Comparison of ENCODE assay signal across 21 cellular contexts in genomic region chr3:184384342-184384741, GRCh38. TPM values are rescaled to one million over a fixed set of nuclear protein-coding genes. Genes with fewer than 3 reads are reported as not detected.
DNase-seq lines count a peak whose midpoint lies in the region; ATAC-seq, FAIRE-seq and TF ChIP-seq lines count a peak whose summit lies in the region.
"Had no signal": no experiment of that assay in that cellular context is flagged by ENCODE, and none has a peak within 500 bp of the region (broad histone marks: within the 10 kb centered on the region; RNA-seq: fewer than 3 reads in every experiment).

No MANE protein-coding gene starts in this region.

- no peak for ATAC-seq in HG02571 (IDR thresholded peaks at IDR 0.05; ENCODE audit: unreplicated experiment)
- ATAC-seq in T-cell (replicated peaks in 1 of 4): no peak
- ATAC-seq: HepG2 had no signal

- H3K4me1 Mint-ChIP-seq in T-cell: peaks cover 6 to 11% (median 6%) of the 10 kb centered on the region in 3 donors

- H3K27ac Mint-ChIP-seq in T-cell: no peak overlapping the region
- H3K27ac Mint-ChIP-seq: CD4-positive, CD25-positive, alpha-beta regulatory T cell; CD8-positive, alpha-beta memory T cell; IgD-negative memory B cell had no signal

- H3F3A ChIP-seq in GM23248 (ENCODE audit: insufficient read depth): no peaks in the 10 kb centered on the region

- H3K4me1 ChIP-seq in HEK293 (ENCODE audit: control insufficient read depth, insufficient read depth, low read length): no peaks in the 10 kb centered on the region
- H3K4me1 ChIP-seq in osteoblast (ENCODE audit: insufficient read depth, low read length): no peaks in the 10 kb centered on the region
- H3K4me1 ChIP-seq in GM23248 (ENCODE audit: insufficient read depth): no peaks in the 10 kb centered on the region

- H3K4me3 ChIP-seq in HEK293 (ENCODE audit: low read depth, low read length): no peak overlapping the region
- no peak overlapping the region for H3K4me3 ChIP-seq in osteoblast (ENCODE audit: insufficient read depth, low read length)
- no peak overlapping the region for H3K4me3 ChIP-seq in GM23248
- H3K4me3 ChIP-seq: HAP-1 had no signal

- POLR2A ChIA-PET in HEK293 (lab: Yijun Ruan, JAX): interaction anchor here (0.8 to 1.3 kb wide), 2 partner anchors 9 to 12 kb away, joined by 3 read pairs; no protein-coding TSS in a partner anchor
- POLR2A ChIA-PET in T-cell (lab: Charles Lee): no interaction called here

- no peaks in the 10 kb centered on the region for H3K9me3 Mint-ChIP-seq in T-cell
- H3K9me3 Mint-ChIP-seq: CD8-positive, alpha-beta memory T cell; IgD-negative memory B cell had no signal

- TF ChIP-seq POLR2A in GM12891 (IDR thresholded peaks at IDR 0.05; ENCODE audit: low read depth, low read length): no peak

- H3K9me3 ChIP-seq in HEK293 (ENCODE audit: control insufficient read depth, insufficient read depth, low read depth, low read length) (no peaks in the 10 kb centered on the region), osteoblast (ENCODE audit: low read depth, low read length) (no peaks in the 10 kb centered on the region), GM23248 (ENCODE audit: low read depth) (no peaks in the 10 kb centered on the region)
- H3K9me3 ChIP-seq: BE2C, HAP-1 had no signal

- H3K36me3 ChIP-seq in HEK293 (ENCODE audit: control insufficient read depth in 2 of 2, insufficient read depth in 1 of 2, low read length in 2 of 2) (peaks cover 0 to 29% of the 10 kb centered on the region in 2 experiments; a peak in 1 of 3 replicates), osteoblast (ENCODE audit: insufficient read depth, low read length) (no peaks in the 10 kb centered on the region), GM23248 (ENCODE audit: low read depth) (no peaks in the 10 kb centered on the region)
- H3K36me3 ChIP-seq: BE2C, HAP-1 had no signal

- no peaks in the 10 kb centered on the region for H3K36me3 Mint-ChIP-seq in T-cell
- H3K36me3 Mint-ChIP-seq: CD4-positive, CD25-positive, alpha-beta regulatory T cell; CD8-positive, alpha-beta memory T cell had no signal

- DNase-seq in osteoblast (ENCODE audit: insufficient read length, low spot score, missing footprints): peak; percentile 85
- no peak for DNase-seq in GM23248
- no peak for DNase-seq in T-cell
- DNase-seq in GM12891 (ENCODE audit: insufficient read length, low spot score): no peak
- DNase-seq: ACHN; BE2C; C1 segment of cervical spinal cord; CD4-positive, CD25-positive, alpha-beta regulatory T cell; CD8-positive, alpha-beta memory T cell; COR-L47; GDM1; KG1 had no signal

- TF ChIP-seq CTCF in HEK293 (tag by site-specific recombination; IDR thresholded peaks at IDR 0.05) (no peak), osteoblast (IDR thresholded peaks at IDR 0.05; ENCODE audit: extremely low read depth, low read depth, low read length) (no peak)

- CTCF ChIA-PET in HEK293 (lab: Yijun Ruan, JAX): interaction anchor here (2.4 kb wide), 1 partner anchor 13 kb away, joined by 8 read pairs; no protein-coding TSS in a partner anchor
- CTCF ChIA-PET in T-cell (lab: Charles Lee): no interaction called here

- no peaks in the 10 kb centered on the region for H3K9me2 ChIP-seq in GM23248 (ENCODE audit: insufficient read depth)

- no peak overlapping the region for H2AFZ ChIP-seq in osteoblast (ENCODE audit: low read length)
- H2AFZ ChIP-seq in GM23248: no peak overlapping the region

- in situ Hi-C loops in GM23248 (cut with MboI): no loop called here

- no peak for FAIRE-seq in GM12891 (lab: Jason Lieb, UNC)
- FAIRE-seq: A204.1, D721Med, H1, HepG2 had no signal

- no peak overlapping the region for H3K9ac ChIP-seq in GM23248

- H3K27me3 ChIP-seq in osteoblast (ENCODE audit: insufficient read depth, low read length) (peaks cover 26% of the 10 kb centered on the region), GM23248 (replicated peaks; ENCODE audit: insufficient read depth) (peaks cover 23% of the 10 kb centered on the region)

- H3K27ac ChIP-seq in HEK293 (ENCODE audit: extremely low read depth, low read depth, low read length) (no peak overlapping the region), cingulate gyrus (ENCODE audit: low read depth, low read length) (peak overlapping the region; percentile 65), osteoblast (ENCODE audit: low read depth, low read length) (no peak overlapping the region), GM23248 (no peak overlapping the region)

- H3K4me2 ChIP-seq in osteoblast (ENCODE audit: insufficient read depth, low read length) (no peak overlapping the region), GM23248 (ENCODE audit: unreplicated experiment) (no peak overlapping the region)

- H3K27me3 Mint-ChIP-seq in T-cell: peaks cover 27 to 56% of the 10 kb centered on the region in 2 donors

- WGBS in GM23248 (ENCODE audit: low coverage in 1 of 2, low lambda C conversion rate in 2 of 2, missing lambda C conversion rate in 2 of 2), 2 experiments: 72 to 77% methylated on average over 9 of the region's 9 CpGs

- H3K79me2 ChIP-seq in osteoblast (ENCODE audit: insufficient read depth, low read length) (no peaks in the 10 kb centered on the region), GM23248 (ENCODE audit: insufficient read depth) (no peaks in the 10 kb centered on the region)

- H3K4me3 Mint-ChIP-seq in T-cell: no peak overlapping the region
- H3K4me3 Mint-ChIP-seq: CD4-positive, CD25-positive, alpha-beta regulatory T cell; IgD-negative memory B cell had no signal

- H4K20me1 ChIP-seq in osteoblast (ENCODE audit: insufficient read depth, low read length) (no peaks in the 10 kb centered on the region), GM23248 (ENCODE audit: insufficient read depth) (no peaks in the 10 kb centered on the region)

TF ChIP-seq in HEK293, 187 proteins besides CTCF, POLR2A, EP300 and RAD21:
- TF ChIP-seq ZFHX2 (tag by site-specific recombination; conservative IDR thresholded peaks at IDR 0.05): peak; percentile 53
- TF ChIP-seq ZNF529 (tag by site-specific recombination; IDR thresholded peaks at IDR 0.05; ENCODE audit: insufficient replicate concordance): no peak
- no peak for TF ChIP-seq BCL6B (tag by site-specific recombination; IDR thresholded peaks at IDR 0.05)
- TF ChIP-seq EGR2 (tag by site-specific recombination; IDR thresholded peaks at IDR 0.05; ENCODE audit: low read depth): peak; percentile 66

TF ChIP-seq in GM12891, 5 proteins besides CTCF, POLR2A, EP300 and RAD21:
- no peak for TF ChIP-seq POU2F2 (IDR thresholded peaks at IDR 0.05; ENCODE audit: low read depth, low read length)
- no peak for TF ChIP-seq POLR2AphosphoS5 (IDR thresholded peaks at IDR 0.05; ENCODE audit: low read depth, low read length)
- no peak for TF ChIP-seq TAF1 (IDR thresholded peaks at IDR 0.05; ENCODE audit: low read depth, low read length)
- TF ChIP-seq SPI1 (IDR thresholded peaks at IDR 0.05; ENCODE audit: low read depth, low read length): no peak
- TF ChIP-seq PAX5 (IDR thresholded peaks at IDR 0.05; ENCODE audit: insufficient read depth, low read length, severe bottlenecking): no peak

RNA-seq across cellular contexts. Expression of gene CHRD, which starts 4.5 kb away (rescaled TPM):
- total RNA-seq in osteoblast: 0.29 and 0.36 TPM in 2 replicates
- total RNA-seq in GM23248 (2014; rRNA removed; shearing (Covaris generic)): 0.22 and 0.25 TPM in 2 replicates
- 0.13 and 0.15 TPM in 2 replicates for polyA plus RNA-seq in GM23248 (2016; fragmentation: Nextera tagmentation; extraction: Ambion mirVana)
- under 1 TPM in 1 of 5 donors, not detected in 4; 0.28 TPM for total RNA-seq in T-cell
- polyA plus RNA-seq in GM12891 (2012; ENCODE audit: low read depth, missing spikeins): 0.05 TPM
- total RNA-seq: CD4-positive, CD25-positive, alpha-beta regulatory T cell had no signal
- polyA plus RNA-seq: CD4-positive, CD25-positive, alpha-beta regulatory T cell; CD8-positive, alpha-beta memory T cell; IgD-negative memory B cell had no signal

RNA-seq across cellular contexts. Expression of gene THPO, which starts 6.3 kb away (rescaled TPM):
- total RNA-seq in osteoblast (under 0.01 TPM in 1 of 2 replicates, not detected in the other), T-cell (not detected)
- total RNA-seq in GM23248 (2014; rRNA removed; shearing (Covaris generic)): not detected in 2 replicates
- not detected in 2 replicates for polyA plus RNA-seq in GM23248 (2016; fragmentation: Nextera tagmentation; extraction: Ambion mirVana)
- polyA plus RNA-seq in GM12891 (2012; ENCODE audit: low read depth, missing spikeins): not detected
- total RNA-seq: CD4-positive, CD25-positive, alpha-beta regulatory T cell; CD8-positive, alpha-beta memory T cell had no signal
- polyA plus RNA-seq: CD4-positive, CD25-positive, alpha-beta regulatory T cell; CD8-positive, alpha-beta memory T cell had no signal

RNA-seq across cellular contexts. Expression of gene POLR2H, which starts 22.8 kb away (rescaled TPM):
- total RNA-seq in osteoblast: 47.4 and 61.2 TPM in 2 replicates
- total RNA-seq in GM23248 (2014; rRNA removed; shearing (Covaris generic)): 73.0 and 81.2 TPM in 2 replicates
- polyA plus RNA-seq in GM23248 (2016; fragmentation: Nextera tagmentation; extraction: Ambion mirVana): 66.3 and 69.7 TPM in 2 replicates
- total RNA-seq in T-cell: 10 to 100 TPM; 33.0 to 75.1 (median 53.3) TPM
- polyA plus RNA-seq in GM12891 (2012; ENCODE audit: low read depth, missing spikeins): 93.5 TPM

RNA-seq across cellular contexts. Expression of gene CLCN2, which starts 22.9 kb away (rescaled TPM):
- total RNA-seq in osteoblast (3.2 and 4.3 TPM in 2 replicates), T-cell (1 to 10 TPM; 3.2 to 5.9 (median 4.6) TPM)
- total RNA-seq in GM23248 (2014; rRNA removed; shearing (Covaris generic)): 1.2 and 1.8 TPM in 2 replicates
- polyA plus RNA-seq in GM23248 (2016; fragmentation: Nextera tagmentation; extraction: Ambion mirVana): 1.3 and 1.5 TPM in 2 replicates
- polyA plus RNA-seq in GM12891 (2012; ENCODE audit: low read depth, missing spikeins): 0.73 TPM

RNA-seq across cellular contexts. Expression of gene FAM131A, which starts 46.9 kb away (rescaled TPM):
- 9.8 and 10.6 TPM in 2 replicates for total RNA-seq in osteoblast
- total RNA-seq in GM23248 (2014; rRNA removed; shearing (Covaris generic)): 24.5 and 44.9 TPM in 2 replicates
- polyA plus RNA-seq in GM23248 (2016; fragmentation: Nextera tagmentation; extraction: Ambion mirVana): 5.6 and 7.0 TPM in 2 replicates
- total RNA-seq in T-cell: 10 to 100 TPM in 3 of 5 donors, 1 to 10 TPM in 2; 8.3 to 13.8 (median 11.9) TPM
- 2.1 TPM for polyA plus RNA-seq in GM12891 (2012; ENCODE audit: low read depth, missing spikeins)
